In the genomic region with DNA sequence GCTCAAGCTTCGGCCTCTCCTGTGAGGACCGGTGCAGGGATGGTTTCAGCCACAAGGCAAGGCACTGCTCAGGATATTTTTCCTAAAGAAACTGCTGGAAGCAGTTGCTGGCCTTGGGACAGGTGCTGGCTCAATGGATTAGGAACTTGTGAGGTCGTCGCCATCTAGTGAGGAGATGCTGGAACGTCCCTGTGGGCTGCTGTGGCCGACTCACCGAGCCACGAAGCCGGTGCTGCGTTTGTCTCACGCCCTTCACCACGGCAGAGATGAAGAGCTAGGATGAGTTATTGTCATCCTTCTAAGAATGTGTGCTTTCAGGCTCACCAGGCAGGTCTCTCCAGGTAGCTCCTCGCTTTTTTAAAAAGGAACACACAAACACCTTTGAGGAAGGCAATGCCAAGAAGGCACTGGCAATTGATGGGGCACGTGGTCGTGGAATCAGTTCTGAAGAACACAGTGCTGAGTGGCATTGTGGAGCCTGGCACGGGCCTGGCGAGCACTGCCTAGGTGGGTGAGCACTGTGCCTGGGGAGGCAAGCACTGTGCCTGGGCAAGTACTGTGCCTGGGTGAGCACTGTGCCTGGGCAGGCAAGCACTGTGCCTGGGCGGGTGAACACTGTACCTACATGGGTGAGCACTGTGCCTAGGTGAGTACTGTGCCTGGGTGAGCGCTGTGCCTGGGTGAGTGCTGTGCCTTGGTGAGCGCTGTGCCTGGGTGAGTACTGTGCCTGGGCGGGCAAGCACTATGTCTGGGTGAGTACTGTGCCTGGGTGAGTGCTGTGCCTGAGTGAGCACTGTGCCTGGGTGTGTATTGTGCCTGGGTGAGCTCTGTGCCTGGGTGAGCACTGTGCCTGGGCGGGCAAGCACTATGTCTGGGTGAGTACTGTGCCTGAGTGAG, we compare ENCODE assay signal across 9 cellular contexts.
DNase-seq lines count a peak whose midpoint lies in the region; ATAC-seq and TF ChIP-seq lines count a peak whose summit lies in the region.
"Had no signal": no experiment of that assay in that cellular context is flagged by ENCODE, and none has a peak within 500 bp of the region (broad histone marks: within the 10 kb centered on the region; RNA-seq: fewer than 3 reads in every experiment).

No MANE protein-coding gene starts in this region.

- TF ChIP-seq CTCF in cardiac muscle cell (IDR thresholded peaks at IDR 0.05; ENCODE audit: low read depth, low read length), result peak; percentile 34

- H3K27me3 ChIP-seq in cardiac muscle cell, result peaks cover 28% of the 10 kb centered on the region

- CTCF ChIA-PET in activated CD4-positive, alpha-beta T cell treated with anti-CD3 and anti-CD28 coated beads, Interleukin-2, amount 10 ng/mL, durations not matched to agents 7 days and 5 days (lab: Charles Lee), result no interaction called here

- POLR2A ChIA-PET in activated CD4-positive, alpha-beta T cell treated with anti-CD3 and anti-CD28 coated beads, Interleukin-2, amount 10 ng/mL, durations not matched to agents 7 days and 5 days (lab: Charles Lee), result no interaction called here

- H3K36me3 ChIP-seq in cardiac muscle cell, result no peaks in the 10 kb centered on the region

- no peak for ATAC-seq in GM21723 (IDR thresholded peaks at IDR 0.05; ENCODE audit: unreplicated experiment)

- H3K4me3 Mint-ChIP-seq in activated CD4-positive, alpha-beta T cell treated with anti-CD3 and anti-CD28 coated beads, Interleukin-2, amount 10 ng/mL, durations not matched to agents 7 days and 5 days, result no peak overlapping the region
- H3K4me3 Mint-ChIP-seq: T-cell had no signal

- H3K9me3 ChIP-seq in cardiac muscle cell (ENCODE audit: low read depth), result no peaks in the 10 kb centered on the region

- no peak overlapping the region for H3K4me3 ChIP-seq in cardiac muscle cell

- no peak overlapping the region for H3K27ac Mint-ChIP-seq in activated CD4-positive, alpha-beta T cell treated with anti-CD3 and anti-CD28 coated beads, Interleukin-2, amount 10 ng/mL, durations not matched to agents 7 days and 5 days
- H3K27ac Mint-ChIP-seq: T-cell had no signal

- H3K36me3 Mint-ChIP-seq in activated CD4-positive, alpha-beta T cell treated with anti-CD3 and anti-CD28 coated beads, Interleukin-2, amount 10 ng/mL, durations not matched to agents 7 days and 5 days (ENCODE audit: low read depth), result no peaks in the 10 kb centered on the region
- H3K36me3 Mint-ChIP-seq: T-cell had no signal

- no peaks in the 10 kb centered on the region for H3K4me1 ChIP-seq in cardiac muscle cell (ENCODE audit: low read depth)

- no peaks in the 10 kb centered on the region for H3K9me3 Mint-ChIP-seq in activated CD4-positive, alpha-beta T cell treated with anti-CD3 and anti-CD28 coated beads, Interleukin-2, amount 10 ng/mL, durations not matched to agents 7 days and 5 days
- H3K9me3 Mint-ChIP-seq: T-cell had no signal

- H3K27ac ChIP-seq in cardiac muscle cell, result no peak overlapping the region

- DNase-seq in EL (peak; percentile 37), LHCN-M2 (ENCODE audit: low read depth) (peak; percentile 44), SW480 (ENCODE audit: low spot score) (peak; percentile 69), cardiac muscle cell (ENCODE audit: low read depth in 1 of 2, low spot score in 1 of 2) (peak; percentile 41 to 66), retina (peak; percentile 69), NOMO-1 treated with dmso at 0.1 percent for 144 hours (lab: John Stamatoyannopoulos, UW; ENCODE audit: unreplicated experiment) (no peak)
- no peak for DNase-seq in activated CD4-positive, alpha-beta T cell treated with anti-CD3 and anti-CD28 coated beads, Interleukin-2, amount 10 ng/mL, durations not matched to agents 7 days and 5 days
- DNase-seq: T-cell had no signal

- no peaks in the 10 kb centered on the region for H3K4me1 Mint-ChIP-seq in activated CD4-positive, alpha-beta T cell treated with anti-CD3 and anti-CD28 coated beads, Interleukin-2, amount 10 ng/mL, durations not matched to agents 7 days and 5 days

- H3K27me3 Mint-ChIP-seq in activated CD4-positive, alpha-beta T cell treated with anti-CD3 and anti-CD28 coated beads, Interleukin-2, amount 10 ng/mL, durations not matched to agents 7 days and 5 days, result peaks cover 13% of the 10 kb centered on the region

Comparison
In these comparisons a context has a peak if more than half of its experiments do, and no peak if none do; other contexts are left out.
1. DNase-seq: peak in EL (single experiment), LHCN-M2 (single experiment), SW480 (single experiment), cardiac muscle cell (2 of 2) and retina (single experiment); none in NOMO-1 treated with dmso at 0.1 percent for 144 hours (single experiment) and activated CD4-positive, alpha-beta T cell treated with anti-CD3 and anti-CD28 coated beads, Interleukin-2, amount 10 ng/mL, durations not matched to agents 7 days and 5 days (single experiment).